2 cellular contexts compared by ENCODE assay signal in the genomic region with DNA sequence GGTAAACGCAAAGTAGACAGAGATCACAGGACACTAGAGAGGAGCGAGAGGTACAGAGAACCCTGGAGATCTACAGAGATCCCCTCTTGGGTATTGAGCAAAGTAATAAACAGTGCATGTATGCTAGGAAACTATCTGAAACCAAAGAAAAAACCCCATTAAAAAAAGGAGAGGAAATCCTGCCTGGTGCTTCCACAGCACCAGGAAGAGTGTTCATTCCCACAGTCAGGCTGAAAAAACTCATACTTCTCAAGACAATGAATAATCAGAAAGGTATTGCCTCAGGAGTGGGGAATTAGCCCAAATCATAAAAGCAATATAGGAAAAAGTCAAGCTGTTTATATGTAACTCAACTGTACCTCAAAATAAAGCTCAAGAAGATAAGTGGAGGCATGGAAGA.
TF ChIP-seq lines count a peak whose summit lies in the region.

No MANE protein-coding gene starts in this region.

TF ChIP-seq in IMR-90, 13 proteins besides CTCF, POLR2A, EP300 and RAD21:
- no peak for TF ChIP-seq SMC3 (IDR thresholded peaks at IDR 0.05; ENCODE audit: low read depth, low read length)

TF ChIP-seq in endothelial cell of umbilical vein, 7 proteins besides CTCF, POLR2A, EP300 and RAD21:
- TF ChIP-seq FOS (IDR thresholded peaks at IDR 0.05; ENCODE audit: borderline replicate concordance, insufficient read depth, low read length), result no peak
- no peak for TF ChIP-seq EZH2 (IDR thresholded peaks at IDR 0.05; ENCODE audit: borderline replicate concordance, low read depth, low read length, severe bottlenecking)
- no peak for TF ChIP-seq JUN (IDR thresholded peaks at IDR 0.05; ENCODE audit: borderline replicate concordance, insufficient read depth, insufficient read length, low read depth)
- TF ChIP-seq, protein P1, sequence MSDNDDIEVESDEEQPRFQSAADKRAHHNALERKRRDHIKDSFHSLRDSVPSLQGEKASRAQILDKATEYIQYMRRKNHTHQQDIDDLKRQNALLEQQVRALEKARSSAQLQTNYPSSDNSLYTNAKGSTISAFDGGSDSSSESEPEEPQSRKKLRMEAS (IDR thresholded peaks at IDR 0.05; ENCODE audit: insufficient read depth, insufficient read length), result no peak
- TF ChIP-seq POLR2AphosphoS5 (IDR thresholded peaks at IDR 0.05; ENCODE audit: insufficient read depth, low read depth, low read length), result no peak
- no peak for TF ChIP-seq GATA2 (IDR thresholded peaks at IDR 0.05; ENCODE audit: insufficient read depth, insufficient read length, low read depth, low read length)
- TF ChIP-seq MYC (IDR thresholded peaks at IDR 0.05; ENCODE audit: low read depth, low read length), result no peak
